13 cellular contexts compared by ENCODE assay signal in the genomic region with DNA sequence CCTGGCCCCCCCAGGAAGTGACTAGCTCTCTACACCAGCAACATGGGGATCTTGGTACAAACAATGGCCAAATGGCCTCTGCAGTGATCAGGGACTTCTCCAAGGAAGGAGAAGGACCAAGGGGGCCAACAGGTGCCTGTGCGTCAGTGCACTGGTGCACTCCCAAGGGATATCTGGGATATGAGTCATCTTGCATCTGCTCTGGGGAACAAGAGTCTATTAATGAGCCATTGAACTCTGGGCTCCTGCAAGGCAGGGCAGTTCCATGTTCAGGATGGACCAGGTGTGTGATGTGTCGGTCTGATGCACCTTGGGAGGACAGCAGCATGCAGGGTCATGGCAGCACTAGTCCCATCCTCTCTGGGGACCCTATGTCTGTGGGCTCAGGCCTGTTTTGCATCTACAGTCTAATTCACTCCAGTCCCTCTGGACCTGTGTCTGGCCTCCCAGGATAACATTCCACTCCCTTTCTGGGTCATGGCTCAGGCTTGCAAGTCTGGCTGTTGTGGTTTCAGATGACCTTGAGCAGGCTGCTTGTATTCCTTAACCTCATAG.
DNase-seq lines count a peak whose midpoint lies in the region; ATAC-seq, FAIRE-seq and TF ChIP-seq lines count a peak whose summit lies in the region.
"Had no signal": no experiment of that assay in that cellular context is flagged by ENCODE, and none has a peak within 500 bp of the region (broad histone marks: within the 10 kb centered on the region; RNA-seq: fewer than 3 reads in every experiment).

No MANE protein-coding gene starts in this region.

- H3K9me3 Mint-ChIP-seq in nephron = no peaks in the 10 kb centered on the region
- H3K9me3 Mint-ChIP-seq: stimulated activated naive CD8-positive, alpha-beta T cell treated with anti-CD3 and anti-CD28 coated beads, Interleukin-15, amount 100 ng/mL, for 72 hours had no signal

- H3K27ac Mint-ChIP-seq in nephron = peak overlapping the region; percentile 5 to 84 (median 56)

- H3K4me1 Mint-ChIP-seq in nephron = peaks cover 57% of the 10 kb centered on the region
- H3K4me1 Mint-ChIP-seq: stimulated activated naive CD8-positive, alpha-beta T cell treated with anti-CD3 and anti-CD28 coated beads, Interleukin-15, amount 100 ng/mL, for 72 hours had no signal

- peak; percentile 93 for DNase-seq in DMS53 (lab: John Stamatoyannopoulos, UW)
- peak; percentile 49 for DNase-seq in LHCN-M2 (ENCODE audit: low read depth)
- DNase-seq in choroid plexus epithelial cell (ENCODE audit: low read depth) = peak; percentile 43
- no peak for DNase-seq in frontal cortex (ENCODE audit: low spot score in 2 of 2)
- DNase-seq: lower lobe of right lung; MG63; stimulated activated CD4-positive, alpha-beta T cell treated with anti-CD3 and anti-CD28 coated beads, Interleukin-4, amount 100 ng/mL, for 4 hours; stimulated activated naive CD8-positive, alpha-beta T cell treated with anti-CD3 and anti-CD28 coated beads, Interleukin-15, amount 100 ng/mL, for 72 hours; T-helper 1 cell had no signal

- H3K4me3 ChIP-seq in choroid plexus epithelial cell (ENCODE audit: low read depth, low read length) = no peak overlapping the region
- H3K4me3 ChIP-seq: lower lobe of right lung, MG63 had no signal

- no peak for FAIRE-seq in frontal cortex (lab: Jason Lieb, UNC)
- FAIRE-seq: colon had no signal

- H3K4me3 Mint-ChIP-seq in nephron = no peak overlapping the region
- H3K4me3 Mint-ChIP-seq: stimulated activated naive CD8-positive, alpha-beta T cell treated with anti-CD3 and anti-CD28 coated beads, Interleukin-15, amount 100 ng/mL, for 72 hours had no signal

- ATAC-seq in HG02870 (IDR thresholded peaks at IDR 0.05; ENCODE audit: unreplicated experiment) (no peak), HG03139 (IDR thresholded peaks at IDR 0.05; ENCODE audit: unreplicated experiment) (no peak)
- ATAC-seq: lower lobe of right lung; stimulated activated naive CD8-positive, alpha-beta T cell treated with anti-CD3 and anti-CD28 coated beads, Interleukin-15, amount 100 ng/mL, for 72 hours had no signal

- H3K27me3 Mint-ChIP-seq in nephron (ENCODE audit: low read depth) = peaks cover 39% of the 10 kb centered on the region

- TF ChIP-seq CTCF in choroid plexus epithelial cell (conservative IDR thresholded peaks at IDR 0.05; ENCODE audit: low read depth, low read length) (no peak), nephron (IDR thresholded peaks at IDR 0.05; ENCODE audit: unreplicated experiment in 3 of 3) (no peak)

- H3K36me3 Mint-ChIP-seq in nephron (ENCODE audit: low read depth) = no peaks in the 10 kb centered on the region

Comparison
In these comparisons a context has a peak if more than half of its experiments do, and no peak if none do; other contexts are left out.
1. DNase-seq: peak in DMS53 (single experiment), LHCN-M2 (single experiment) and choroid plexus epithelial cell (single experiment); none in frontal cortex (0 of 2).